1 cellular context compared by ENCODE assay signal in genomic region chr4:75490155-75490554, GRCh38.
TF ChIP-seq lines count a peak whose summit lies in the region.

No MANE protein-coding gene starts in this region.

TF ChIP-seq in HCT116, 20 proteins besides CTCF, POLR2A, EP300 and RAD21 (continued from another document):
- no peak for TF ChIP-seq ATF3 (IDR thresholded peaks at IDR 0.05)
- no peak for TF ChIP-seq POLR2AphosphoS5 (IDR thresholded peaks at IDR 0.05; ENCODE audit: low read depth, low read length)
- no peak for TF ChIP-seq EGR1 (IDR thresholded peaks at IDR 0.05; ENCODE audit: low read depth)
